In the genomic region with DNA sequence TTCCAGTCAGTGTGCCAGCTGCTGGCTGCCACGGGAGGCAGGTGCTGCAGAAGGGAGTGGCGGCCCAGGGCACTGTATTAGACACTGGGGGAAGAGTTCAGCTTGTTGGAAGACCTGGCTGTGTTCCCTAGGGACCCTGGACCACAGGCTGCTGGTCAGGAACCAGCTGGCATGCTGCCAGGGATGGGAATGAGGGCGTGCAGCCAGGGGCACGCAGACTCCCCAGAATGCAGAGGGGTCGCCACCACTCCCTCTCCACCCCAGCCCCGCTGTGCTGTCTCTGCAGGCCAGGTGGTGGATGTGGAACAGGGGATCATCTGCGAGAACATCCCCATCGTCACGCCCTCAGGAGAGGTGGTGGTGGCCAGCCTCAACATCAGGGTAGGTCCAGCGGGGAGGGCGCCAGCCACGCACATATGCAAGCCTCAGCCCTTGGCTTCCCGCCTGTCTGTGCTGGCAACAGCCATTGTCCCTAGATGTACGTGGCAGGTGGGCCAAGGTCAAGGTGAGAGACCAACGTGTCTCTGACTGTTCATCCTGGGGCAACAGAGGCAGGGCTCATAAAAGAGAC, we compare ENCODE assay signal across 23 cellular contexts. TPM values are rescaled to one million over a fixed set of nuclear protein-coding genes. Genes with fewer than 3 reads are reported as not detected.
"Had no signal": no experiment of that assay in that cellular context is flagged by ENCODE, and none has a peak within 500 bp of the region (broad histone marks: within the 10 kb centered on the region; RNA-seq: fewer than 3 reads in every experiment).

No MANE protein-coding gene starts in this region.

- H3K27me3 ChIP-seq: ascending aorta, foreskin keratinocyte, sigmoid colon, tibial artery had no signal

- DNase-seq: activated CD4-positive, alpha-beta T cell treated with anti-CD3 and anti-CD28 coated beads, Interleukin-2, amount 10 ng/mL, durations not matched to agents 7 days and 5 days; activated CD8-positive, alpha-beta memory T cell treated with anti-CD3 and anti-CD28 coated beads for 24 hours; activated CD8-positive, alpha-beta memory T cell treated with anti-CD3 and anti-CD28 coated beads, Interleukin-2, amount 50 U/mL, for 48 hours; activated effector memory CD4-positive, alpha-beta T cell treated with anti-CD3 and anti-CD28 coated beads, Interleukin-2, amount 50 U/mL, for 16 hours; activated naive CD4-positive, alpha-beta T cell treated with anti-CD3 and anti-CD28 coated beads, Interleukin-2, amount 50 U/mL, for 16 hours; activated T-cell treated with anti-CD3 and anti-CD28 coated beads, Interleukin-2, amount 50 U/mL, for 72 hours; foreskin keratinocyte; hypothalamus; islet precursor cell; left colon; lower lobe of right lung; nephron progenitor cell; nucleus accumbens; sigmoid colon; stimulated activated CD4-positive, alpha-beta T cell treated with anti-CD3 and anti-CD28 coated beads, Interleukin-1b, Interleukin-23, amount 100 ng/mL, for 48 hours; stimulated activated CD8-positive, alpha-beta memory T cell treated with anti-CD3 and anti-CD28 coated beads, Interleukin-4, amount 100 ng/mL, for 48 hours; stimulated activated naive CD4-positive, alpha-beta T cell treated with Interleukin-2 at 50 U/mL for 16 hours; substantia nigra; tibial artery had no signal

- H3K4me3 ChIP-seq: ascending aorta, breast epithelium, coronary artery, lower lobe of right lung, sigmoid colon, tibial artery had no signal

- H3K36me3 ChIP-seq: breast epithelium had no signal

- H3K4me1 ChIP-seq: ascending aorta, breast epithelium, lower lobe of right lung, sigmoid colon, tibial artery had no signal

- H3K27ac ChIP-seq: ascending aorta, breast epithelium, coronary artery, foreskin keratinocyte, lower lobe of right lung, sigmoid colon, tibial artery had no signal

- ATAC-seq: activated CD4-positive, CD25-positive, alpha-beta regulatory T cell treated with anti-CD3 and anti-CD28 coated beads, Interleukin-2, amount 50 U/mL, for 24 hours; activated T-cell treated with anti-CD3 and anti-CD28 coated beads, Interleukin-2, amount 50 U/mL, for 72 hours; foreskin keratinocyte; left colon; lower lobe of right lung had no signal

- H3K9me3 ChIP-seq: ascending aorta, lower lobe of right lung, sigmoid colon had no signal

RNA-seq across cellular contexts. Expression of gene SRPK3, which starts 43.9 kb away (rescaled TPM):
- total RNA-seq: activated CD4-positive, alpha-beta T cell treated with anti-CD3 and anti-CD28 coated beads, Interleukin-2, amount 10 ng/mL, durations not matched to agents 7 days and 5 days; activated T-cell treated with anti-CD3 and anti-CD28 coated beads, Interleukin-2, amount 50 U/mL, for 72 hours; lower lobe of right lung had no signal
